Comparison of ENCODE assay signal across 8 cellular contexts in the genomic region with DNA sequence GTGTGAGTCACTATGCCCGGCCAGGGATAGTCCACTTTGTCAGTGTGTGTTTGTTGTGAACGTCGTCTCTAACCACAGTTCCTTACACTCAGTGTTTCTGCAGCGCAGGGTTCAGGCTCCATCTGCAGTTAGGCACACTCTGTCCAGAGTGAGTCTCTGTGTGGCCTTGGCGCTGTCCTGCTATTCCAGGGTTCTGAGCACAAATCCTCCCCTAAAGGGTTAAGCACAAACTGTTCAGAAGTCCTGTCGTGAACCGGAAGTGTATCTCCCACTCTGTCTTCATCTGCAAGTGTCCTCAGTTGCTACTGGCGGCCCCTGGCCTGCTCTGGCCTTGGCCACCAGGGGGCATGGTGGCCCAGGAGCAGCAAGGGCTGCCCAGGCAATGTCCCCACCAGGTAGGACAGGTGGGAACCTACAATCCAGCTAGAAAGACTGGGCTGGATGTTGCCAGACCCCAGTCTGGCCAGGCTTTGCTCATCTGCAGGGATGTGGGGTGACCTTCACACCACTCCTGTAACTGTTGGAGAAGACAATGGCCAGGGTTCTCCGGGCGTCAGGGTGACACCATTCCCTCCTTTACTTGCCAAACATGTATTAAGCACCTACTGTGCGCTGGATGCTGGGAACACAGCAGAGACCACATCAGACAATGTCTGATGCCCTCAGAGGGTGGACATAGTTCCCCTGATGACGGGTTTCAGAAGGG. TPM values are rescaled to one million over a fixed set of nuclear protein-coding genes. Genes with fewer than 3 reads are reported as not detected.
DNase-seq lines count a peak whose midpoint lies in the region; ATAC-seq and TF ChIP-seq lines count a peak whose summit lies in the region.

No MANE protein-coding gene starts in this region.

- ATAC-seq in GM19455 (IDR thresholded peaks at IDR 0.05; ENCODE audit: unreplicated experiment): peak; percentile 60
- ATAC-seq in gastroesophageal sphincter: peak; percentile 81
- peak; percentile 96 for ATAC-seq in upper lobe of right lung

- intact Hi-C loops in activated T-helper 2 cell treated with anti-CD3 and anti-CD28 coated beads, Interferon-gamma antibody, Interleukin-2, Interleukin-4, amounts not matched to agents 10 μg/mL and 5 μg/mL and 100 μg/mL, durations not matched to agents 14 hours and 24 hours and 36 hours (cut with micrococcal nuclease): loop anchor here (1.0 to 2.0 kb wide), 2 partner anchors 40 to 123 kb away; no protein-coding TSS in a partner anchor
- intact Hi-C loops in upper lobe of right lung (cut with DNase I): no loop called here

- H3K27ac ChIP-seq in KOPT-K1 (ENCODE audit: low read depth, low read length, poor library complexity, severe bottlenecking) (peak overlapping the region; percentile 5), gastroesophageal sphincter (no peak overlapping the region), upper lobe of right lung (peak overlapping the region; percentile 55)

- peak overlapping the region; percentile 50 for H3K27ac Mint-ChIP-seq in activated T-helper 2 cell treated with anti-CD3 and anti-CD28 coated beads, Interferon-gamma antibody, Interleukin-2, Interleukin-4, amounts not matched to agents 10 μg/mL and 5 μg/mL and 100 μg/mL, durations not matched to agents 14 hours and 24 hours and 36 hours

- DNase-seq in CD1c-positive myeloid dendritic cell (ENCODE audit: extremely low spot score) (peak; percentile 80), RPMI8226 (peak; percentile 89), pons (ENCODE audit: low spot score) (peak; percentile 54), upper lobe of right lung (peak; percentile 90)
- DNase-seq in activated T-helper 2 cell treated with anti-CD3 and anti-CD28 coated beads, Interferon-gamma antibody, Interleukin-2, Interleukin-4, amounts not matched to agents 10 μg/mL and 5 μg/mL and 100 μg/mL, durations not matched to agents 14 hours and 24 hours and 36 hours (ENCODE audit: low spot score): peak; percentile 68

- H3K4me1 ChIP-seq in gastroesophageal sphincter (peaks cover 0 to 25% (median 3%) of the 10 kb centered on the region in 3 donors), upper lobe of right lung (peaks cover 18% of the 10 kb centered on the region)

- H3K4me3 ChIP-seq in gastroesophageal sphincter (no peak overlapping the region), upper lobe of right lung (no peak overlapping the region)

- H3K36me3 ChIP-seq in KOPT-K1 (ENCODE audit: insufficient read depth, low read length) (no peaks in the 10 kb centered on the region), gastroesophageal sphincter (no peaks in the 10 kb centered on the region), upper lobe of right lung (no peaks in the 10 kb centered on the region)

- TF ChIP-seq EP300 in gastroesophageal sphincter (IDR thresholded peaks at IDR 0.05): no peak

- whole genome bisulfite sequencing in gastroesophageal sphincter (ENCODE audit: low coverage in 1 of 2), 2 donors: 33% methylated on average over 6 of the region's 12 CpGs; no CpG with 5 or more reads in 1 of the 2 donors

- H3K27me3 Mint-ChIP-seq in activated T-helper 2 cell treated with anti-CD3 and anti-CD28 coated beads, Interferon-gamma antibody, Interleukin-2, Interleukin-4, amounts not matched to agents 10 μg/mL and 5 μg/mL and 100 μg/mL, durations not matched to agents 14 hours and 24 hours and 36 hours (ENCODE audit: low read depth): no peaks in the 10 kb centered on the region

- peak; percentile 90 to 97 (median 93) for TF ChIP-seq CTCF in gastroesophageal sphincter (IDR thresholded peaks at IDR 0.05)
- peak; percentile 98 for TF ChIP-seq CTCF in upper lobe of right lung (IDR thresholded peaks at IDR 0.05)

- no peak for TF ChIP-seq POLR2A in gastroesophageal sphincter (IDR thresholded peaks at IDR 0.05)

- no peaks in the 10 kb centered on the region for H3K36me3 Mint-ChIP-seq in activated T-helper 2 cell treated with anti-CD3 and anti-CD28 coated beads, Interferon-gamma antibody, Interleukin-2, Interleukin-4, amounts not matched to agents 10 μg/mL and 5 μg/mL and 100 μg/mL, durations not matched to agents 14 hours and 24 hours and 36 hours (ENCODE audit: low read depth)

- H3K4me1 Mint-ChIP-seq in activated T-helper 2 cell treated with anti-CD3 and anti-CD28 coated beads, Interferon-gamma antibody, Interleukin-2, Interleukin-4, amounts not matched to agents 10 μg/mL and 5 μg/mL and 100 μg/mL, durations not matched to agents 14 hours and 24 hours and 36 hours (ENCODE audit: low read depth): peaks cover 13% of the 10 kb centered on the region

- H3K9me3 Mint-ChIP-seq in activated T-helper 2 cell treated with anti-CD3 and anti-CD28 coated beads, Interferon-gamma antibody, Interleukin-2, Interleukin-4, amounts not matched to agents 10 μg/mL and 5 μg/mL and 100 μg/mL, durations not matched to agents 14 hours and 24 hours and 36 hours: no peaks in the 10 kb centered on the region

- no peaks in the 10 kb centered on the region for H3K27me3 ChIP-seq in gastroesophageal sphincter
- no peaks in the 10 kb centered on the region for H3K27me3 ChIP-seq in upper lobe of right lung

- no peaks in the 10 kb centered on the region for H3K9me3 ChIP-seq in KOPT-K1 (ENCODE audit: insufficient read depth, low read length, poor library complexity, severe bottlenecking)
- H3K9me3 ChIP-seq in gastroesophageal sphincter: no peaks in the 10 kb centered on the region
- H3K9me3 ChIP-seq in upper lobe of right lung: no peaks in the 10 kb centered on the region

- peak overlapping the region; percentile 1 for H3K4me3 Mint-ChIP-seq in activated T-helper 2 cell treated with anti-CD3 and anti-CD28 coated beads, Interferon-gamma antibody, Interleukin-2, Interleukin-4, amounts not matched to agents 10 μg/mL and 5 μg/mL and 100 μg/mL, durations not matched to agents 14 hours and 24 hours and 36 hours (ENCODE audit: low read depth)

RNA-seq across cellular contexts. Expression of a gene that starts 38.6 kb away (rescaled TPM):
- total RNA-seq in activated T-helper 2 cell treated with anti-CD3 and anti-CD28 coated beads, Interferon-gamma antibody, Interleukin-2, Interleukin-4, amounts not matched to agents 10 μg/mL and 5 μg/mL and 100 μg/mL, durations not matched to agents 14 hours and 24 hours and 36 hours: 125 and 128 TPM in 2 replicates
- 10 to 100 TPM; 30.9 to 69.0 (median 36.6) TPM for total RNA-seq in gastroesophageal sphincter
- total RNA-seq in upper lobe of right lung: 85.8 TPM

RNA-seq across cellular contexts. Expression of a gene that starts 46.2 kb away (rescaled TPM):
- total RNA-seq in activated T-helper 2 cell treated with anti-CD3 and anti-CD28 coated beads, Interferon-gamma antibody, Interleukin-2, Interleukin-4, amounts not matched to agents 10 μg/mL and 5 μg/mL and 100 μg/mL, durations not matched to agents 14 hours and 24 hours and 36 hours: 55.3 and 60.3 TPM in 2 replicates
- total RNA-seq in gastroesophageal sphincter (10 to 100 TPM; 17.9 to 46.5 (median 39.0) TPM), upper lobe of right lung (60.5 TPM)

RNA-seq across cellular contexts. Expression of a gene that starts 46.5 kb away (rescaled TPM):
- total RNA-seq in activated T-helper 2 cell treated with anti-CD3 and anti-CD28 coated beads, Interferon-gamma antibody, Interleukin-2, Interleukin-4, amounts not matched to agents 10 μg/mL and 5 μg/mL and 100 μg/mL, durations not matched to agents 14 hours and 24 hours and 36 hours: 67.6 and 73.4 TPM in 2 replicates
- 10 to 100 TPM; 28.4 to 37.6 (median 32.3) TPM for total RNA-seq in gastroesophageal sphincter
- 40.1 TPM for total RNA-seq in upper lobe of right lung

Comparison
In these comparisons a context has a peak if more than half of its experiments do, and no peak if none do; other contexts are left out.
1. H3K27ac ChIP-seq: peak in KOPT-K1 (single experiment) and upper lobe of right lung (single experiment); none in gastroesophageal sphincter (0 of 4).
2. Peak in every context shown above with its lines, with median percentiles within 50 percentile points of each other: DNase-seq and ATAC-seq.